14 cellular contexts compared by ENCODE assay signal in the genomic region with DNA sequence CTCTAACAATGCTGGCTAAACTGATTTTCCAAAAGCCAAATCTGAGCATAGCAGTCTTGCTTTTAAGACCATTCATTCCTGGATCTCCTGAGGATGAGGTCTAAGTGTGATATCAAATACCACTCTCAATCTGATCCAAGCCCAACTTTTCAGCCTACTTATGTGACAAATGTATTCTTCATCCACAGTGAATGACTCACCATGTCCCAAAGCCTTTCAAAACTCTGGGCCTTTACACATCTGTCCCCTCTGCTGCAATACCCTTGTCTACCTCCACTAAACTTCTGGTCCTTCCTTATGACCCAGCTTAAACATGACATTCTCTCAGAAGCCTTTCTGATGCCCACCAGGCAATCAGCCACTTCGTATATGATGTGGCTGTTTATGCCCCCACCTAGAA.
"Had no signal": no experiment of that assay in that cellular context is flagged by ENCODE, and none has a peak within 500 bp of the region (broad histone marks: within the 10 kb centered on the region; RNA-seq: fewer than 3 reads in every experiment).

No MANE protein-coding gene starts in this region.

- H3K27me3 Mint-ChIP-seq: activated CD4-positive, alpha-beta memory T cell treated with anti-CD3 and anti-CD28 coated beads for 36 hours; naive thymus-derived CD8-positive, alpha-beta T cell had no signal

- H3K27ac Mint-ChIP-seq: activated CD4-positive, alpha-beta memory T cell treated with anti-CD3 and anti-CD28 coated beads for 36 hours; T-helper 1 cell treated with Interleukin-12 subunit alpha and Interleukin-12 subunit beta and Interleukin-4 antibody, amounts not matched to agents 30 μg/mL and 1 μg/mL, for 36 hours had no signal

- H3K9me3 Mint-ChIP-seq: activated CD4-positive, alpha-beta memory T cell treated with anti-CD3 and anti-CD28 coated beads for 36 hours; immature natural killer cell; naive thymus-derived CD8-positive, alpha-beta T cell; T-helper 1 cell treated with Interleukin-12 subunit alpha and Interleukin-12 subunit beta and Interleukin-4 antibody, amounts not matched to agents 30 μg/mL and 1 μg/mL, for 36 hours had no signal

- ATAC-seq: esophagus mucosa; left cardiac atrium; naive thymus-derived CD8-positive, alpha-beta T cell; right cardiac atrium had no signal

- H3K4me3 Mint-ChIP-seq: activated CD4-positive, alpha-beta memory T cell treated with anti-CD3 and anti-CD28 coated beads for 36 hours; immature natural killer cell; naive thymus-derived CD8-positive, alpha-beta T cell; T-helper 1 cell treated with Interleukin-12 subunit alpha and Interleukin-12 subunit beta and Interleukin-4 antibody, amounts not matched to agents 30 μg/mL and 1 μg/mL, for 36 hours had no signal

- DNase-seq: activated CD4-positive, alpha-beta memory T cell treated with anti-CD3 and anti-CD28 coated beads for 36 hours; activated CD4-positive, CD25-positive, alpha-beta regulatory T cell treated with anti-CD3 and anti-CD28 coated beads, Interleukin-2, amount 50 U/mL, for 72 hours; activated naive CD4-positive, alpha-beta T cell treated with Interleukin-2 at 50 U/mL for 16 hours; brain microvascular endothelial cell; dorsolateral prefrontal cortex; glutamatergic neuron; immature natural killer cell; left cardiac atrium; naive thymus-derived CD8-positive, alpha-beta T cell; right cardiac atrium; tibial artery; uterus had no signal
